In the genomic region with DNA sequence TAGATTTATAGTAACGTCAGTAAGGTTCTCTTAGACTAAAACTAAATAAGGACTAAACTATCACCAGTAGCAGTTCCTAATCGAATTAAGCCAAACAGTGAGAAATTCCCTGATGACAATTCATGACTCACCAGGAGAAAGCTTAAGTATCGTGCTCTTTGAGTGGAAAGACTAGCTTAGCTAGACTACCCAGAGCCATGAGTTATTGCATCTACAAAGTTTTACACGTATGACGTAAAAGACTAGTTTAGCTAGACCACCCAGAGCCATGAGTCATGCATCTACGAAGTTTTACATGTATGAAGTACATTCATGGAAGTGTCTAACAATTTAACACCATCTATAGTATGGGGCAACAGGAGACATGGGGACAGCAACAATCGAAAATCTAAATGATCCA, we compare ENCODE assay signal across 12 cellular contexts. TPM values are rescaled to one million over a fixed set of nuclear protein-coding genes. Genes with fewer than 3 reads are reported as not detected.
DNase-seq lines count a peak whose midpoint lies in the region; ATAC-seq, FAIRE-seq and TF ChIP-seq lines count a peak whose summit lies in the region.
"Had no signal": no experiment of that assay in that cellular context is flagged by ENCODE, and none has a peak within 500 bp of the region (broad histone marks: within the 10 kb centered on the region; RNA-seq: fewer than 3 reads in every experiment).

No MANE protein-coding gene starts in this region.

- intact Hi-C loops in OCI-LY7 (cut with micrococcal nuclease; ENCODE audit: unreplicated experiment) = no loop called here

- peaks cover 23% of the 10 kb centered on the region for H3K36me3 Mint-ChIP-seq in activated naive CD8-positive, alpha-beta T cell
- H3K36me3 Mint-ChIP-seq in activated naive CD8-positive, alpha-beta T cell treated with anti-CD3 and anti-CD28 coated beads for 36 hours = peaks cover 44% of the 10 kb centered on the region
- H3K36me3 Mint-ChIP-seq in activated T-helper 17 cell treated with anti-CD3 and anti-CD28 coated beads, Interleukin-2, amount 50 U/mL, for 72 hours (ENCODE audit: low read depth) = peaks cover 11% of the 10 kb centered on the region

- CTCF ChIA-PET in OCI-LY7 (lab: Charles Lee; ENCODE audit: unreplicated experiment) = no interaction called here

- no peak overlapping the region for H3K27ac ChIP-seq in OCI-LY7 (ENCODE audit: low read depth, low read length, poor library complexity, severe bottlenecking)
- H3K27ac ChIP-seq: BLaER1 treated with 17β-estradiol and CSF1 and Interleukin-3, amounts not matched to agents 10 nM and 100 nM; left ventricle myocardium inferior had no signal

- H3K36me3 ChIP-seq in OCI-LY7 (ENCODE audit: insufficient read depth, low read length) = peaks cover 74% of the 10 kb centered on the region
- H3K36me3 ChIP-seq: left ventricle myocardium inferior had no signal

- TF ChIP-seq CTCF in OCI-LY7 (conservative IDR thresholded peaks at IDR 0.05; ENCODE audit: low read length) = no peak

- POLR2A ChIA-PET in OCI-LY7 (lab: Charles Lee) = interaction anchor here (0.7 kb wide), 1 partner anchor 217 kb away, joined by 5 read pairs; no protein-coding TSS in a partner anchor

- peak; percentile 45 for ATAC-seq in activated T-helper 17 cell treated with anti-CD3 and anti-CD28 coated beads, Interleukin-2, amount 50 U/mL, for 72 hours (replicated peaks)
- no peak for ATAC-seq in HG02759 (IDR thresholded peaks at IDR 0.05; ENCODE audit: unreplicated experiment)

- H3K9me3 ChIP-seq in OCI-LY7 (ENCODE audit: low read length) = peaks cover 15% of the 10 kb centered on the region; the same call in 1 of the 2 replicates

- no peak overlapping the region for H2AFZ ChIP-seq in OCI-LY7 (ENCODE audit: low read length)

- no peaks in the 10 kb centered on the region for H3K27me3 Mint-ChIP-seq in activated naive CD8-positive, alpha-beta T cell
- no peaks in the 10 kb centered on the region for H3K27me3 Mint-ChIP-seq in activated naive CD8-positive, alpha-beta T cell treated with anti-CD3 and anti-CD28 coated beads for 36 hours
- H3K27me3 Mint-ChIP-seq in activated T-helper 17 cell treated with anti-CD3 and anti-CD28 coated beads, Interleukin-2, amount 50 U/mL, for 72 hours = no peaks in the 10 kb centered on the region
- H3K27me3 Mint-ChIP-seq: activated CD4-positive, alpha-beta memory T cell treated with anti-CD3 and anti-CD28 coated beads for 36 hours had no signal

- H3K4me3 ChIP-seq in OCI-LY7 (ENCODE audit: low read depth, low read length, poor library complexity, severe bottlenecking) = no peak overlapping the region
- H3K4me3 ChIP-seq: BLaER1 treated with 17β-estradiol and CSF1 and Interleukin-3, amounts not matched to agents 10 nM and 100 nM; left ventricle myocardium inferior had no signal

- no peaks in the 10 kb centered on the region for H3K9me2 ChIP-seq in OCI-LY7 (ENCODE audit: insufficient read depth, low read length)

- H3K4me2 ChIP-seq in OCI-LY7 (ENCODE audit: low read length) = no peak overlapping the region

- H3K4me3 Mint-ChIP-seq in activated naive CD8-positive, alpha-beta T cell = no peak overlapping the region
- H3K4me3 Mint-ChIP-seq in activated naive CD8-positive, alpha-beta T cell treated with anti-CD3 and anti-CD28 coated beads for 36 hours = no peak overlapping the region
- no peak overlapping the region for H3K4me3 Mint-ChIP-seq in activated T-helper 17 cell treated with anti-CD3 and anti-CD28 coated beads, Interleukin-2, amount 50 U/mL, for 72 hours
- H3K4me3 Mint-ChIP-seq: activated CD4-positive, alpha-beta memory T cell treated with anti-CD3 and anti-CD28 coated beads for 36 hours had no signal

- H3K4me1 ChIP-seq in OCI-LY7 (ENCODE audit: insufficient read depth, low read length, poor library complexity, severe bottlenecking) = peaks cover 28% of the 10 kb centered on the region

- peaks cover 9% of the 10 kb centered on the region for H3K9me3 Mint-ChIP-seq in activated naive CD8-positive, alpha-beta T cell (ENCODE audit: low read depth)
- H3K9me3 Mint-ChIP-seq in activated naive CD8-positive, alpha-beta T cell treated with anti-CD3 and anti-CD28 coated beads for 36 hours = peaks cover 13% of the 10 kb centered on the region
- no peaks in the 10 kb centered on the region for H3K9me3 Mint-ChIP-seq in activated T-helper 17 cell treated with anti-CD3 and anti-CD28 coated beads, Interleukin-2, amount 50 U/mL, for 72 hours

- peaks cover 51% of the 10 kb centered on the region for H3K4me1 Mint-ChIP-seq in activated naive CD8-positive, alpha-beta T cell (ENCODE audit: low read depth)
- peaks cover 36% of the 10 kb centered on the region for H3K4me1 Mint-ChIP-seq in activated naive CD8-positive, alpha-beta T cell treated with anti-CD3 and anti-CD28 coated beads for 36 hours
- H3K4me1 Mint-ChIP-seq in activated T-helper 17 cell treated with anti-CD3 and anti-CD28 coated beads, Interleukin-2, amount 50 U/mL, for 72 hours = peaks cover 28% of the 10 kb centered on the region

- H3K27ac Mint-ChIP-seq in activated naive CD8-positive, alpha-beta T cell = peak overlapping the region; percentile 41
- no peak overlapping the region for H3K27ac Mint-ChIP-seq in activated naive CD8-positive, alpha-beta T cell treated with anti-CD3 and anti-CD28 coated beads for 36 hours
- H3K27ac Mint-ChIP-seq in activated T-helper 17 cell treated with anti-CD3 and anti-CD28 coated beads, Interleukin-2, amount 50 U/mL, for 72 hours = peak overlapping the region; percentile 25
- H3K27ac Mint-ChIP-seq: activated CD4-positive, alpha-beta memory T cell treated with anti-CD3 and anti-CD28 coated beads for 36 hours had no signal

- H4K20me1 ChIP-seq in OCI-LY7 (ENCODE audit: insufficient read depth, low read length) = peaks cover 18% of the 10 kb centered on the region; the same call in 1 of the 2 replicates

- FAIRE-seq in urothelium cell line (lab: Jason Lieb, UNC) = no peak

- DNase-seq in activated naive CD8-positive, alpha-beta T cell treated with anti-CD3 and anti-CD28 coated beads for 36 hours = no peak
- DNase-seq in glomerular endothelial cell (ENCODE audit: extremely low read depth, low read depth, low spot score) (peak; percentile 39), urothelium cell line (ENCODE audit: low spot score) (peak; percentile 20), OCI-LY7 (ENCODE audit: low spot score) (no peak)
- DNase-seq in stimulated activated CD4-positive, alpha-beta T cell treated with anti-CD3 and anti-CD28 coated beads, Interleukin-4, amount 100 ng/mL, for 4 hours = no peak
- DNase-seq: activated CD4-positive, alpha-beta memory T cell treated with anti-CD3 and anti-CD28 coated beads for 36 hours; Kasumi-1; left ventricle myocardium inferior had no signal

- no TSS peak for BruUV-seq in OCI-LY7 (replicated peaks; lab: Mats Ljungman, UMichigan)

- H3K79me2 ChIP-seq in OCI-LY7 (ENCODE audit: insufficient read depth, low read depth, low read length) = peaks cover 100% of the 10 kb centered on the region

RNA-seq across cellular contexts. Expression of a gene that starts 36.6 kb away (rescaled TPM):
- total RNA-seq in activated naive CD8-positive, alpha-beta T cell treated with anti-CD3 and anti-CD28 coated beads for 36 hours = 10 to 100 TPM; 58.8 to 63.9 TPM
- 10 to 100 TPM; 40.6 to 65.4 TPM for total RNA-seq in activated T-helper 17 cell treated with anti-CD3 and anti-CD28 coated beads, Interleukin-2, amount 50 U/mL, for 72 hours
- total RNA-seq in glomerular endothelial cell (60.0 and 79.8 TPM in 2 replicates), OCI-LY7 (2022) (216 and 222 TPM in 2 replicates)
- total RNA-seq in OCI-LY7 (2014; rRNA removed; shearing (Covaris generic)) = 115 and 124 TPM in 2 replicates

Comparison
In these comparisons a context has a peak if more than half of its experiments do, and no peak if none do; other contexts are left out.
1. DNase-seq: peak in glomerular endothelial cell (single experiment) and urothelium cell line (single experiment); none in activated naive CD8-positive, alpha-beta T cell treated with anti-CD3 and anti-CD28 coated beads for 36 hours (single experiment), stimulated activated CD4-positive, alpha-beta T cell treated with anti-CD3 and anti-CD28 coated beads, Interleukin-4, amount 100 ng/mL, for 4 hours (0 of 2) and OCI-LY7 (single experiment).